In the genomic region with DNA sequence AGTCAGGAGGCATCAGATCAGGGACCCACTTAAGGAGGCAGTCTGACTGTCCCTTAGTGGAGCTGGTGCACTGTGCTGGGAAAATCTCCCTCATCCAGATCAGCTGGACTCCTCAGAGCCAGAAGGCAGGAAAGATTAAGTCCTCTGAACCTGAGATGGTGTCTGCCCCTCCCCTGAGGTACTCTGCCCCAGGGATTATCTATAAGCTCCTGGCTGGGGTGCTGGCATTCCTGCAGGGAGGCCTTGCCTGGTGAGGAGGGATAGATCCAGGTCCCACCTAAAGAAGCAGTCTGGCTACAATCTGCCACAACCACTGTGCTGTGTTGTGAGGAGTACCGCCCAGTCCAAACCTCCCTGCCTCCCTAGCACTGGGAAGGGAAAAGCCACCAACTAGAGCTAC, we compare ENCODE assay signal across 29 cellular contexts.
"Had no signal": no experiment of that assay in that cellular context is flagged by ENCODE, and none has a peak within 500 bp of the region (broad histone marks: within the 10 kb centered on the region; RNA-seq: fewer than 3 reads in every experiment).

No MANE protein-coding gene starts in this region.

- H3K27ac Mint-ChIP-seq: dendritic cell treated with granulocyte-macrophage colony-stimulating factor and Interleukin-4, amounts not matched to agents 40 ng/mL and 50 ng/mL, for 4 days; immature natural killer cell; naive B cell; natural killer cell treated with Interleukin-12 subunit alpha and Interleukin-12 subunit beta and Interleukin-15 and Interleukin-18, amount 100 ng/mL, for 72 hours had no signal

- H3K4me2 ChIP-seq: smooth muscle cell had no signal

- H3K27me3 ChIP-seq: colonic mucosa, heart left ventricle, right lobe of liver, stomach, thyroid gland, vagina had no signal

- H3K27ac ChIP-seq: colonic mucosa, esophagus muscularis mucosa, foreskin keratinocyte, gastroesophageal sphincter, heart left ventricle, lower lobe of right lung, prostate gland, right lobe of liver, stomach, thyroid gland, vagina had no signal

- DNase-seq: colonic mucosa; effector CD8-positive, alpha-beta T cell; foreskin keratinocyte; heart left ventricle; hypothalamus; immature natural killer cell; islet precursor cell; left ventricle myocardium superior; lower lobe of right lung; naive B cell; nucleus accumbens; right lobe of liver; stimulated activated CD4-positive, alpha-beta T cell treated with anti-CD3 and anti-CD28 coated beads, Interleukin-12 subunit alpha, Interleukin-12 subunit beta, amount 100 ng/mL, for 4 hours; stimulated activated CD4-positive, alpha-beta T cell treated with anti-CD3 and anti-CD28 coated beads, Interleukin-1b, Interleukin-23, amount 100 ng/mL, for 48 hours; stimulated activated CD4-positive, alpha-beta T cell treated with anti-CD3 and anti-CD28 coated beads, Interleukin-4, amount 100 ng/mL, for 1 hour; stimulated activated CD8-positive, alpha-beta memory T cell treated with anti-CD3 and anti-CD28 coated beads, Interleukin-4, amount 100 ng/mL, for 48 hours; stimulated activated naive CD4-positive, alpha-beta T cell treated with Interleukin-2 at 50 U/mL for 16 hours; stomach; thyroid gland; trophoblast cell had no signal

- H3K4me3 ChIP-seq: colonic mucosa, esophagus muscularis mucosa, gastroesophageal sphincter, heart left ventricle, lower lobe of right lung, prostate gland, right lobe of liver, smooth muscle cell, stomach, thyroid gland, vagina had no signal

- H3K4me1 ChIP-seq: colonic mucosa, esophagus muscularis mucosa, foreskin keratinocyte, gastroesophageal sphincter, heart left ventricle, lower lobe of right lung, prostate gland, right lobe of liver, stomach, thyroid gland, vagina had no signal

- H3K27me3 Mint-ChIP-seq: dendritic cell treated with granulocyte-macrophage colony-stimulating factor and Interleukin-4, amounts not matched to agents 40 ng/mL and 50 ng/mL, for 4 days had no signal

- FAIRE-seq: endothelial cell of umbilical vein had no signal

- H3K36me3 ChIP-seq: colonic mucosa, esophagus muscularis mucosa, gastroesophageal sphincter, heart left ventricle, lower lobe of right lung, prostate gland, right lobe of liver, stomach, thyroid gland, vagina had no signal

- H3K4me3 Mint-ChIP-seq: dendritic cell treated with granulocyte-macrophage colony-stimulating factor and Interleukin-4, amounts not matched to agents 40 ng/mL and 50 ng/mL, for 4 days; immature natural killer cell; naive B cell; natural killer cell treated with Interleukin-12 subunit alpha and Interleukin-12 subunit beta and Interleukin-15 and Interleukin-18, amount 100 ng/mL, for 72 hours; neural crest cell had no signal

- H3K4me1 Mint-ChIP-seq: immature natural killer cell, naive B cell, neural crest cell had no signal

- H3K9me3 ChIP-seq: colonic mucosa, lower lobe of right lung, prostate gland, right lobe of liver, thyroid gland, vagina had no signal

- H3K36me3 Mint-ChIP-seq: immature natural killer cell had no signal
